ENCODE assay signal across 1 cellular context in genomic region chr18:668263-668662, GRCh38.
TF ChIP-seq lines count a peak whose summit lies in the region.

No MANE protein-coding gene starts in this region.

TF ChIP-seq in GM12878, 131 proteins besides CTCF, POLR2A, EP300 and RAD21:
- TF ChIP-seq BACH1 (IDR thresholded peaks at IDR 0.05; ENCODE audit: borderline replicate concordance) (no peak), MEF2B (IDR thresholded peaks at IDR 0.05; ENCODE audit: partially characterized antibody, poor library complexity, severe bottlenecking) (no peak)
